ENCODE assay signal across 18 cellular contexts in the genomic region with DNA sequence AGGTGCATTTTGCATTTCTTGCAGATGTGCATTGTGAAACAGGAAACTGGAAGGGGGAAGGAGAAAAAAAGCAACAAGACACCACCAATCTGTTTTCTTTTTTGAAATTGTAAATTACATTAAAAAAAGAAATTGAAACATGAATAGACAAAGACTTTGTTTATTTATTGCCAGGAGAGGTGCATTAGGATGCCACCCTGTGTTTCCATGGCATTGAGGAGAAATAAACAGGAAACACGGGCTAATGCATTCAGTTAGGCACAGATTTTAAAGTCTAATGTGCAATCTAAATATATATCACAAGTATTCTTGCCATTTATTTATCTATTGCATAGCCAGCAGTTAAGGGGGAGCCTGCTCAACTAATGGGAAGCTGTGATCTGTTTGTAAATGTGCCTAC.
"Had no signal": no experiment of that assay in that cellular context is flagged by ENCODE, and none has a peak within 500 bp of the region (broad histone marks: within the 10 kb centered on the region; RNA-seq: fewer than 3 reads in every experiment).

No MANE protein-coding gene starts in this region.

- H3K9me3 ChIP-seq: heart right ventricle, ovary, sigmoid colon had no signal

- H3K27me3 Mint-ChIP-seq: activated CD8-positive, alpha-beta memory T cell treated with anti-CD3 and anti-CD28 coated beads, Interleukin-2, amount 10 ng/mL, durations not matched to agents 7 days and 5 days had no signal

- H3K9ac ChIP-seq: neural progenitor cell had no signal

- H3K4me1 Mint-ChIP-seq: activated CD8-positive, alpha-beta memory T cell treated with anti-CD3 and anti-CD28 coated beads, Interleukin-2, amount 10 ng/mL, durations not matched to agents 7 days and 5 days; activated naive CD8-positive, alpha-beta T cell treated with anti-CD3 and anti-CD28 coated beads for 36 hours had no signal

- H3K27ac ChIP-seq: dorsolateral prefrontal cortex, ovary, sigmoid colon had no signal

- H3K27me3 ChIP-seq: dorsolateral prefrontal cortex, heart right ventricle, neural progenitor cell, ovary, sigmoid colon had no signal

- ATAC-seq: activated CD8-positive, alpha-beta memory T cell treated with anti-CD3 and anti-CD28 coated beads, Interleukin-2, amount 10 ng/mL, durations not matched to agents 7 days and 5 days; esophagus mucosa; heart right ventricle; left ventricle myocardium superior had no signal

- H3K27ac Mint-ChIP-seq: activated CD8-positive, alpha-beta memory T cell treated with anti-CD3 and anti-CD28 coated beads, Interleukin-2, amount 10 ng/mL, durations not matched to agents 7 days and 5 days; activated naive CD8-positive, alpha-beta T cell treated with anti-CD3 and anti-CD28 coated beads for 36 hours had no signal

- H3K4me3 ChIP-seq: dorsolateral prefrontal cortex, heart right ventricle, neural progenitor cell, ovary, sigmoid colon had no signal

- H3K4me3 Mint-ChIP-seq: activated CD8-positive, alpha-beta memory T cell treated with anti-CD3 and anti-CD28 coated beads, Interleukin-2, amount 10 ng/mL, durations not matched to agents 7 days and 5 days; activated naive CD8-positive, alpha-beta T cell treated with anti-CD3 and anti-CD28 coated beads for 36 hours; neural progenitor cell had no signal

- DNase-seq: activated CD4-positive, alpha-beta T cell treated with anti-CD3 and anti-CD28 coated beads for 1 hour; activated CD4-positive, alpha-beta T cell treated with anti-CD3 and anti-CD28 coated beads, Interleukin-2, amount 50 U/mL, for 48 hours; activated CD8-positive, alpha-beta memory T cell treated with anti-CD3 and anti-CD28 coated beads, Interleukin-2, amount 10 ng/mL, durations not matched to agents 7 days and 5 days; activated gamma-delta T cell treated with Interleukin-2 at 50 U/mL for 16 hours; activated naive CD8-positive, alpha-beta T cell treated with anti-CD3 and anti-CD28 coated beads for 36 hours; activated T-cell treated with anti-CD3 and anti-CD28 coated beads, Interleukin-2, amount 50 U/mL, for 48 hours; dorsolateral prefrontal cortex; foreskin melanocyte; heart right ventricle; kidney; left ventricle myocardium superior; ovary; sigmoid colon; stimulated activated CD4-positive, alpha-beta T cell treated with anti-CD3 and anti-CD28 coated beads, Interleukin-2, amount 100 ng/mL, for 24 hours; stimulated activated naive CD4-positive, alpha-beta T cell treated with Interleukin-2 at 50 U/mL for 16 hours; trophoblast cell had no signal

- H3K4me1 ChIP-seq: sigmoid colon had no signal

- H2AFZ ChIP-seq: neural progenitor cell had no signal

- H3K36me3 ChIP-seq: heart right ventricle, neural progenitor cell, ovary, sigmoid colon had no signal

- H3K36me3 Mint-ChIP-seq: activated CD8-positive, alpha-beta memory T cell treated with anti-CD3 and anti-CD28 coated beads, Interleukin-2, amount 10 ng/mL, durations not matched to agents 7 days and 5 days; activated naive CD8-positive, alpha-beta T cell treated with anti-CD3 and anti-CD28 coated beads for 36 hours; neural progenitor cell had no signal

- H3K9me3 Mint-ChIP-seq: activated naive CD8-positive, alpha-beta T cell treated with anti-CD3 and anti-CD28 coated beads for 36 hours; neural progenitor cell had no signal
